27 cellular contexts compared by ENCODE assay signal in the genomic region with DNA sequence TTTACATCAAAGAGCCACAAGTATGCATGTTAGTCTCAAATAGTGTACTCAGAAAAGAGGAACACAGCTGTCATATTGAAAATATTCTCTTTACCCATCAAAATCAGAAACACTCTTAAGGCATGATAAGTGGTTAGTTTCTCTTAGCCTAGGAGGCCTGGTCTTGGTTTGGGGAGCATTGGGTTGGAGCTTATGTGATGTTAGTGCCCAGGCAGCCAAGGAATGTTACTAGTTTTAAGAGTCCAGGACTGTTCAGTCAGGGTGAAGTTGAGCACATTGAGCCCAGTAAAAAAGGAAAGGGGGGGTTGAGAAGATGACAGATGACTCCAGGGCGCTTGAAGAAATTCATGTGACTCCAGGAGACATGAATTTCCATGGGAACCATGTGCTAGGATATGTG.
"Had no signal": no experiment of that assay in that cellular context is flagged by ENCODE, and none has a peak within 500 bp of the region (broad histone marks: within the 10 kb centered on the region; RNA-seq: fewer than 3 reads in every experiment).

No MANE protein-coding gene starts in this region.

- H3K4me3 ChIP-seq: gastrocnemius medialis, thyroid gland had no signal

- H3K27ac Mint-ChIP-seq: activated CD8-positive, alpha-beta memory T cell treated with anti-CD3 and anti-CD28 coated beads, Interleukin-2, amount 10 ng/mL, durations not matched to agents 7 days and 5 days; activated CD8-positive, alpha-beta T cell treated with anti-CD3 and anti-CD28 coated beads for 36 hours; activated naive CD8-positive, alpha-beta T cell treated with anti-CD3 and anti-CD28 coated beads, Interleukin-2, amount 50 U/mL, for 24 hours; activated T-helper 1 cell treated with anti-CD3 and anti-CD28 coated beads, Interleukin-12 subunit alpha, Interleukin-12 subunit beta, Interleukin-2, Interleukin-4 antibody, amounts not matched to agents 30 ng/mL and 10 ng/mL and 1 ng/mL, durations not matched to agents 14 hours and 24 hours and 36 hours; dendritic cell treated with granulocyte-macrophage colony-stimulating factor and Interleukin-4, amounts not matched to agents 40 ng/mL and 50 ng/mL, for 4 days; memory B cell; nephron progenitor cell; stimulated activated naive CD8-positive, alpha-beta T cell treated with anti-CD3 and anti-CD28 coated beads, Interleukin-15, Interleukin-2, amounts not matched to agents 100 ng/mL and 50 ng/mL, for 24 hours; T-helper 1 cell treated with Interleukin-12 subunit alpha and Interleukin-12 subunit beta and Interleukin-4 antibody, amounts not matched to agents 30 μg/mL and 1 μg/mL, for 36 hours had no signal

- ATAC-seq: activated CD8-positive, alpha-beta memory T cell treated with anti-CD3 and anti-CD28 coated beads, Interleukin-2, amount 10 ng/mL, durations not matched to agents 7 days and 5 days; activated CD8-positive, alpha-beta T cell treated with anti-CD3 and anti-CD28 coated beads for 36 hours; activated naive CD8-positive, alpha-beta T cell treated with anti-CD3 and anti-CD28 coated beads, Interleukin-2, amount 50 U/mL, for 24 hours; gastrocnemius medialis; right cardiac atrium had no signal

- H3K4me3 Mint-ChIP-seq: activated CD8-positive, alpha-beta memory T cell treated with anti-CD3 and anti-CD28 coated beads, Interleukin-2, amount 10 ng/mL, durations not matched to agents 7 days and 5 days; activated CD8-positive, alpha-beta T cell treated with anti-CD3 and anti-CD28 coated beads for 36 hours; activated naive CD8-positive, alpha-beta T cell treated with anti-CD3 and anti-CD28 coated beads, Interleukin-2, amount 50 U/mL, for 24 hours; activated T-helper 1 cell treated with anti-CD3 and anti-CD28 coated beads, Interleukin-12 subunit alpha, Interleukin-12 subunit beta, Interleukin-2, Interleukin-4 antibody, amounts not matched to agents 30 ng/mL and 10 ng/mL and 1 ng/mL, durations not matched to agents 14 hours and 24 hours and 36 hours; dendritic cell treated with granulocyte-macrophage colony-stimulating factor and Interleukin-4, amounts not matched to agents 40 ng/mL and 50 ng/mL, for 4 days; memory B cell; nephron progenitor cell; stimulated activated naive CD8-positive, alpha-beta T cell treated with anti-CD3 and anti-CD28 coated beads, Interleukin-15, Interleukin-2, amounts not matched to agents 100 ng/mL and 50 ng/mL, for 24 hours; T-helper 1 cell treated with Interleukin-12 subunit alpha and Interleukin-12 subunit beta and Interleukin-4 antibody, amounts not matched to agents 30 μg/mL and 1 μg/mL, for 36 hours had no signal

- H3K9me3 ChIP-seq: gastrocnemius medialis, thyroid gland had no signal

- H3K4me1 Mint-ChIP-seq: activated CD8-positive, alpha-beta memory T cell treated with anti-CD3 and anti-CD28 coated beads, Interleukin-2, amount 10 ng/mL, durations not matched to agents 7 days and 5 days; activated naive CD8-positive, alpha-beta T cell treated with anti-CD3 and anti-CD28 coated beads, Interleukin-2, amount 50 U/mL, for 24 hours; memory B cell had no signal

- H3K4me1 ChIP-seq: gastrocnemius medialis, parathyroid adenoma, thyroid gland had no signal

- H3K27me3 ChIP-seq: brain microvascular endothelial cell, gastrocnemius medialis, thyroid gland had no signal

- H3K27me3 Mint-ChIP-seq: activated CD8-positive, alpha-beta memory T cell treated with anti-CD3 and anti-CD28 coated beads, Interleukin-2, amount 10 ng/mL, durations not matched to agents 7 days and 5 days; dendritic cell treated with granulocyte-macrophage colony-stimulating factor and Interleukin-4, amounts not matched to agents 40 ng/mL and 50 ng/mL, for 4 days had no signal

- H3K9me3 Mint-ChIP-seq: activated CD8-positive, alpha-beta T cell treated with anti-CD3 and anti-CD28 coated beads for 36 hours; activated naive CD8-positive, alpha-beta T cell treated with anti-CD3 and anti-CD28 coated beads, Interleukin-2, amount 50 U/mL, for 24 hours; activated T-helper 1 cell treated with anti-CD3 and anti-CD28 coated beads, Interleukin-12 subunit alpha, Interleukin-12 subunit beta, Interleukin-2, Interleukin-4 antibody, amounts not matched to agents 30 ng/mL and 10 ng/mL and 1 ng/mL, durations not matched to agents 14 hours and 24 hours and 36 hours; dendritic cell treated with granulocyte-macrophage colony-stimulating factor and Interleukin-4, amounts not matched to agents 40 ng/mL and 50 ng/mL, for 4 days; memory B cell; stimulated activated naive CD8-positive, alpha-beta T cell treated with anti-CD3 and anti-CD28 coated beads, Interleukin-15, Interleukin-2, amounts not matched to agents 100 ng/mL and 50 ng/mL, for 24 hours; T-helper 1 cell treated with Interleukin-12 subunit alpha and Interleukin-12 subunit beta and Interleukin-4 antibody, amounts not matched to agents 30 μg/mL and 1 μg/mL, for 36 hours had no signal

- DNase-seq: activated CD4-positive, alpha-beta T cell treated with anti-CD3 and anti-CD28 coated beads for 48 hours; activated CD8-positive, alpha-beta memory T cell treated with anti-CD3 and anti-CD28 coated beads, Interleukin-2, amount 10 ng/mL, durations not matched to agents 7 days and 5 days; activated CD8-positive, alpha-beta T cell treated with anti-CD3 and anti-CD28 coated beads for 36 hours; activated gamma-delta T cell; activated naive CD4-positive, alpha-beta T cell treated with anti-CD3 and anti-CD28 coated beads, Interleukin-2, amount 50 U/mL, for 16 hours; activated naive CD8-positive, alpha-beta T cell treated with anti-CD3 and anti-CD28 coated beads, Interleukin-2, amount 50 U/mL, for 24 hours; activated T-cell treated with anti-CD3 and anti-CD28 coated beads for 4 hours; brain microvascular endothelial cell; caudate nucleus; effector CD4-positive, alpha-beta T cell; erythroblast; gastrocnemius medialis; head of caudate nucleus; hypothalamus; nephron progenitor cell; nucleus accumbens; right cardiac atrium; stimulated activated CD4-positive, alpha-beta T cell treated with anti-CD3 and anti-CD28 coated beads, Interleukin-12 subunit alpha, Interleukin-12 subunit beta, amount 100 ng/mL, for 4 hours; stimulated activated CD4-positive, alpha-beta T cell treated with anti-CD3 and anti-CD28 coated beads, Interleukin-4, amount 100 ng/mL, for 4 hours; substantia nigra; thyroid gland had no signal

- H3K9ac ChIP-seq: parathyroid adenoma had no signal

- H3K36me3 ChIP-seq: brain microvascular endothelial cell, gastrocnemius medialis, thyroid gland had no signal

- H3K27ac ChIP-seq: brain microvascular endothelial cell, gastrocnemius medialis, parathyroid adenoma, thyroid gland had no signal

- H2AFZ ChIP-seq: parathyroid adenoma had no signal

- H3K36me3 Mint-ChIP-seq: activated CD8-positive, alpha-beta memory T cell treated with anti-CD3 and anti-CD28 coated beads, Interleukin-2, amount 10 ng/mL, durations not matched to agents 7 days and 5 days; memory B cell had no signal

- H3K79me2 ChIP-seq: parathyroid adenoma had no signal
